1 cellular context compared by ENCODE assay signal in genomic region chr9:94867281-94867841, GRCh38.
TF ChIP-seq lines count a peak whose summit lies in the region.

No MANE protein-coding gene starts in this region.

TF ChIP-seq in HepG2, 621 proteins besides CTCF, POLR2A, EP300 and RAD21 (continued from another document and continues in another):
- TF ChIP-seq ZBTB4 (CRISPR knock-in tag; IDR thresholded peaks at IDR 0.05; ENCODE audit: borderline replicate concordance) = no peak
- no peak for TF ChIP-seq CAMTA2 (CRISPR knock-in tag; IDR thresholded peaks at IDR 0.05; ENCODE audit: borderline replicate concordance)
- no peak for TF ChIP-seq ELF4 (CRISPR knock-in tag; IDR thresholded peaks at IDR 0.05; ENCODE audit: borderline replicate concordance)
- peak; percentile 40; the same call in 1 of the 2 replicates for TF ChIP-seq NCOR1 (IDR thresholded peaks at IDR 0.05; ENCODE audit: borderline replicate concordance, low read length)
- peak; percentile 99 for TF ChIP-seq TEAD3 (CRISPR knock-in tag; optimal IDR thresholded peaks at IDR 0.05; ENCODE audit: borderline replicate concordance)
- TF ChIP-seq TAF15 (IDR thresholded peaks at IDR 0.05; ENCODE audit: low read depth, low read length, poor library complexity, severe bottlenecking) = no peak
- no peak for TF ChIP-seq NPAS2 (CRISPR knock-in tag; IDR thresholded peaks at IDR 0.05; ENCODE audit: borderline replicate concordance)
- no peak for TF ChIP-seq ZNF142 (CRISPR knock-in tag; IDR thresholded peaks at IDR 0.05)
- TF ChIP-seq TERF1 (CRISPR knock-in tag; IDR thresholded peaks at IDR 0.05) = no peak
- TF ChIP-seq SRSF9 (IDR thresholded peaks at IDR 0.05; ENCODE audit: borderline replicate concordance, insufficient read depth, low read depth, low read length, poor library complexity, severe bottlenecking) = no peak
- TF ChIP-seq TBL1XR1 (IDR thresholded peaks at IDR 0.05; ENCODE audit: borderline replicate concordance, low read length, partially characterized antibody) = peak; percentile 99
- no peak for TF ChIP-seq ZNF850 (CRISPR knock-in tag; conservative IDR thresholded peaks at IDR 0.05)
- TF ChIP-seq ZBTB37 (CRISPR knock-in tag; IDR thresholded peaks at IDR 0.05) = no peak
- peak; percentile 71; the same call in 1 of the 2 replicates for TF ChIP-seq ATF2 (CRISPR knock-in tag; IDR thresholded peaks at IDR 0.05)
- peak; percentile 74 for TF ChIP-seq ZFX (CRISPR knock-in tag; IDR thresholded peaks at IDR 0.05; ENCODE audit: low read depth)
- no peak for TF ChIP-seq E2F1 (CRISPR knock-in tag; IDR thresholded peaks at IDR 0.05)
- no peak for TF ChIP-seq KLF12 (CRISPR knock-in tag; IDR thresholded peaks at IDR 0.05; ENCODE audit: borderline replicate concordance)
- no peak for TF ChIP-seq PATZ1 (CRISPR knock-in tag; IDR thresholded peaks at IDR 0.05)
- TF ChIP-seq ONECUT2 (CRISPR knock-in tag; IDR thresholded peaks at IDR 0.05) = no peak
- no peak; the same call in 1 of the 2 replicates for TF ChIP-seq ARID4A (CRISPR knock-in tag; IDR thresholded peaks at IDR 0.05; ENCODE audit: borderline replicate concordance)
- TF ChIP-seq ZNF124 (CRISPR knock-in tag; IDR thresholded peaks at IDR 0.05) = no peak
- TF ChIP-seq ZNF451 (CRISPR knock-in tag; IDR thresholded peaks at IDR 0.05) = no peak
- TF ChIP-seq HDAC1 (CRISPR knock-in tag; IDR thresholded peaks at IDR 0.05) = 0 out of 2 replicates have a peak, but pooled peaks have one; percentile 21
- no peak for TF ChIP-seq TOPORS (CRISPR knock-in tag; IDR thresholded peaks at IDR 0.05)
- no peak for TF ChIP-seq MTF1 (CRISPR knock-in tag; IDR thresholded peaks at IDR 0.05)
- TF ChIP-seq ZFP90 (CRISPR knock-in tag; IDR thresholded peaks at IDR 0.05; ENCODE audit: borderline replicate concordance) = no peak
- no peak for TF ChIP-seq ZNF557 (CRISPR knock-in tag; IDR thresholded peaks at IDR 0.05)
- TF ChIP-seq PHF8 (CRISPR knock-in tag; IDR thresholded peaks at IDR 0.05) = no peak
- TF ChIP-seq KLF16 (CRISPR knock-in tag; IDR thresholded peaks at IDR 0.05) = no peak
- no peak for TF ChIP-seq ZNF740 (CRISPR knock-in tag; IDR thresholded peaks at IDR 0.05)
- peak; percentile 61; the same call in 1 of the 2 replicates for TF ChIP-seq ZNF792 (CRISPR knock-in tag; IDR thresholded peaks at IDR 0.05)
- no peak for TF ChIP-seq ZNF138 (CRISPR knock-in tag; IDR thresholded peaks at IDR 0.05; ENCODE audit: low read depth)
- TF ChIP-seq PCBP1 (IDR thresholded peaks at IDR 0.05; ENCODE audit: borderline replicate concordance, low read depth, low read length) = no peak
- no peak for TF ChIP-seq ZNF337 (CRISPR knock-in tag; IDR thresholded peaks at IDR 0.05; ENCODE audit: borderline replicate concordance, low read depth)
- no peak for TF ChIP-seq ZNF136 (CRISPR knock-in tag; IDR thresholded peaks at IDR 0.05; ENCODE audit: low read depth)
- no peak for TF ChIP-seq XRCC5 (optimal IDR thresholded peaks at IDR 0.05; ENCODE audit: low read length)
- no peak for TF ChIP-seq HES4 (CRISPR knock-in tag; IDR thresholded peaks at IDR 0.05; ENCODE audit: borderline replicate concordance)
